In the genomic region with DNA sequence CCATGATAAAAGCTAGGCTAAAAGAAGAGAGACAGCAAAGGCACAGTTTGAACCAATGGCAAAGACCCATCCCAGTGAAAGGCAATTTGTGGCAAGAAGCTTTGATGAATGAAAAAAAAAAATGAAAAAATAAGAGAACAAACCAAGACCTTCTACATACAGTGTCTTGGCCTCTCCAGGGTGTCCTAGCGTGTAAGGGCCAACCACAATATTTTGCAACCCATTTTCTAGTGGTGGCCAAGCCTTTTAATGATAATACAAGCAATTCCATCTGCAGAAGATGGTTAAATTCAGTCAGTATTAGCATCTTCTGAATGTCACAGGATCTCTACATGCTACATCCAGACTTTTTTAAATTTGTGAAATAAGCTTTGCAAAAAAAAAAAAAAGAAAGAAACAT, we compare ENCODE assay signal across 23 cellular contexts.
"Had no signal": no experiment of that assay in that cellular context is flagged by ENCODE, and none has a peak within 500 bp of the region (broad histone marks: within the 10 kb centered on the region; RNA-seq: fewer than 3 reads in every experiment).

No MANE protein-coding gene starts in this region.

- H3K36me3 ChIP-seq: gastroesophageal sphincter, heart left ventricle, left lung, ovary, spleen, tibial artery had no signal

- H3K27ac ChIP-seq: dorsolateral prefrontal cortex, epithelial cell of prostate, foreskin keratinocyte, gastroesophageal sphincter, heart left ventricle, left lung, ovary, psoas muscle, spleen, testis, tibial artery had no signal

- H3K9me3 ChIP-seq: gastroesophageal sphincter, heart left ventricle, left lung, ovary, psoas muscle, spleen, testis, tibial artery had no signal

- H3K4me3 ChIP-seq: dorsolateral prefrontal cortex, gastroesophageal sphincter, heart left ventricle, left lung, ovary, psoas muscle, skin epidermis, spleen, tibial artery had no signal

- H3K4me1 ChIP-seq: foreskin keratinocyte, gastroesophageal sphincter, heart left ventricle, left lung, psoas muscle, spleen, testis, tibial artery had no signal

- DNase-seq: dorsolateral prefrontal cortex; effector CD4-positive, alpha-beta T cell; foreskin keratinocyte; heart left ventricle; hippocampal formation; left cardiac atrium; left lung; mammary epithelial cell; midbrain; naive thymus-derived CD4-positive, alpha-beta T cell; nephron progenitor cell; ovary; posterior cingulate gyrus; psoas muscle; right cardiac atrium; spleen; stimulated activated CD4-positive, alpha-beta T cell treated with anti-CD3 and anti-CD28 coated beads, Interleukin-4, amount 100 ng/mL, for 4 hours; stimulated activated naive CD8-positive, alpha-beta T cell treated with anti-CD3 and anti-CD28 coated beads, Interleukin-15, Interleukin-2, amounts not matched to agents 100 U/mL and 50 U/mL, for 24 hours; testis; tibial artery had no signal

- H3K27me3 ChIP-seq: dorsolateral prefrontal cortex, foreskin keratinocyte, gastroesophageal sphincter, heart left ventricle, left lung, ovary, spleen, testis, tibial artery had no signal
